In the genomic region with DNA sequence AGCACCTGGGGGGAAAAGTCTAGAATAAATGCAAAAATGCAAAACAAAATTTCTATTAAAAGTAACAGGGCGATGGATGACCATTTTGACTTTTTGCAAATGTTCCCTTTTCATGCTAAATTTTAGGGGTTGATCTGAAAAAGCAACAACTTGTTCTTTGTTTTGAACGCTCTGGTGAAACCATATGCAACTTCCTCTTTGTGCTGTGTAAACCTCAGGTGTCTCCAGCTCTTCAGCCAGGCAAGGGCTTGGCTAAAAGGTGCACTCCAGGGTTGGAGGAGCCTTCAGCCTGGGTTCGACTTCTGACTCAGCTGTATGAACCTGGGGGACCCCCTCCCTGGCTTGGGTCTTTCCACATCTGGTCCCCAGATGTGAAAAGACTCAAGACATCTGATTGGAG, we compare ENCODE assay signal across 10 cellular contexts. TPM values are rescaled to one million over a fixed set of nuclear protein-coding genes. Genes with fewer than 3 reads are reported as not detected.
DNase-seq lines count a peak whose midpoint lies in the region; ATAC-seq and TF ChIP-seq lines count a peak whose summit lies in the region.
"Had no signal": no experiment of that assay in that cellular context is flagged by ENCODE, and none has a peak within 500 bp of the region (broad histone marks: within the 10 kb centered on the region; RNA-seq: fewer than 3 reads in every experiment).

No MANE protein-coding gene starts in this region.

- peak; percentile 77 for DNase-seq in GM12864 (ENCODE audit: low read depth)
- peak; percentile 75 for DNase-seq in GM20000 (ENCODE audit: low spot score)
- DNase-seq in left ventricle myocardium inferior, result no peak
- DNase-seq in stimulated activated CD4-positive, alpha-beta T cell treated with anti-CD3 and anti-CD28 coated beads, Interleukin-4, amount 100 ng/mL, for 4 hours, result no peak
- DNase-seq in NCI-H2029 (lab: John Stamatoyannopoulos, UW), result no peak
- no peak for DNase-seq in NCI-H510A treated with DMSO at 0.1 percent for 48 hours (lab: John Stamatoyannopoulos, UW)
- no peak for DNase-seq in progenitor cell of endocrine pancreas (ENCODE audit: low spot score, unreplicated experiment)
- DNase-seq: DND-41 had no signal

- no peaks in the 10 kb centered on the region for H3K9me3 ChIP-seq in left ventricle myocardium inferior (replicated peaks)
- H3K9me3 ChIP-seq: testis had no signal

- H3K4me3 ChIP-seq in GM12864 (ENCODE audit: low read depth, low read length) (peak overlapping the region; percentile 3; the same call in 1 of the 2 replicates), left ventricle myocardium inferior (no peak overlapping the region)
- H3K4me3 ChIP-seq: testis had no signal

- no peak overlapping the region for H3K4me3 Mint-ChIP-seq in progenitor cell of endocrine pancreas (ENCODE audit: low read depth)

- no peak overlapping the region for H3K27ac Mint-ChIP-seq in progenitor cell of endocrine pancreas

- peaks cover 4% of the 10 kb centered on the region for H3K4me1 ChIP-seq in left ventricle myocardium inferior

- peaks cover 26% of the 10 kb centered on the region for H3K27me3 Mint-ChIP-seq in progenitor cell of endocrine pancreas

- intact Hi-C loops in left ventricle myocardium inferior (cut with micrococcal nuclease), result no loop called here

- TF ChIP-seq CTCF in GM12864 (IDR thresholded peaks at IDR 0.05; ENCODE audit: low read depth, low read length, missing control alignments) (no peak), GM20000 (IDR thresholded peaks at IDR 0.05; ENCODE audit: extremely low read depth, missing control alignments) (no peak), left ventricle myocardium inferior (IDR thresholded peaks at IDR 0.05; ENCODE audit: borderline replicate concordance) (no peak), progenitor cell of endocrine pancreas (IDR thresholded peaks at IDR 0.05; ENCODE audit: unreplicated experiment) (no peak)

- peak; percentile 47 for ATAC-seq in HG03460 (IDR thresholded peaks at IDR 0.05; ENCODE audit: unreplicated experiment)

- peaks cover 1% of the 10 kb centered on the region for H3K36me3 Mint-ChIP-seq in progenitor cell of endocrine pancreas (ENCODE audit: insufficient read depth)

- no peaks in the 10 kb centered on the region for H3K4me1 Mint-ChIP-seq in progenitor cell of endocrine pancreas (ENCODE audit: low read depth)

- peaks cover 3% of the 10 kb centered on the region for H3K9me3 Mint-ChIP-seq in progenitor cell of endocrine pancreas (ENCODE audit: low read depth)

- peaks cover 20% of the 10 kb centered on the region for H3K27me3 ChIP-seq in left ventricle myocardium inferior (ENCODE audit: low read depth)
- H3K27me3 ChIP-seq: testis had no signal

- H3K36me3 ChIP-seq in left ventricle myocardium inferior, result no peaks in the 10 kb centered on the region

- H3K27ac ChIP-seq in left ventricle myocardium inferior (replicated peaks), result peak overlapping the region; percentile 59
- H3K27ac ChIP-seq: testis had no signal

RNA-seq across cellular contexts. Expression of gene IRF8, which starts 9.5 kb away (rescaled TPM):
- total RNA-seq in left ventricle myocardium inferior, result 2.7 TPM
- 2.0 TPM in 2 replicates for total RNA-seq in progenitor cell of endocrine pancreas

Comparison
In these comparisons a context has a peak if more than half of its experiments do, and no peak if none do; other contexts are left out.
1. DNase-seq: peak in GM12864 (single experiment) and GM20000 (single experiment); none in left ventricle myocardium inferior (single experiment), stimulated activated CD4-positive, alpha-beta T cell treated with anti-CD3 and anti-CD28 coated beads, Interleukin-4, amount 100 ng/mL, for 4 hours (0 of 2), NCI-H2029 (single experiment), NCI-H510A treated with DMSO at 0.1 percent for 48 hours (single experiment) and progenitor cell of endocrine pancreas (single experiment).